In the genomic region with DNA sequence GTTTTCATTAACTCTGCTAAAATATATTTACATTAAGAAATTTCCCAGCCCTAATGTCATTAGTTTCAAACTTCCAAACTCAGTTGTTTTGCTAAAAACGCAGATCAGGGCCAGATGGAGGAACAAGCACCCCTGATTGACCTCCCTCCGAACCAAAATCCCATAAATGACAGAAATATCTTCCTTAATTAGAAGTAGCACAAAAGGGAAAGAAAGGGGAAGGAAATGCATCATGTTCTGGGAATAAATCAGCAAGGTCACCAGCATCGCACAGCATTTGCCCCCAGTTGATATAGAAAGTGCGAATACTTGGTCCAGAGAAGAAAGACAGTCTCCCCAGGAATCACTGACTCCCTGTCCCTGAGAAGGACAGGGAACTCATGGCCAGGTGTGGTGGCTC, we compare ENCODE assay signal across 16 cellular contexts.
"Had no signal": no experiment of that assay in that cellular context is flagged by ENCODE, and none has a peak within 500 bp of the region (broad histone marks: within the 10 kb centered on the region; RNA-seq: fewer than 3 reads in every experiment).

No MANE protein-coding gene starts in this region.

- H3K9me3 ChIP-seq: esophagus squamous epithelium, lower lobe of right lung, tibial nerve, uterus had no signal

- H3K36me3 Mint-ChIP-seq: activated naive CD4-positive, alpha-beta T cell treated with anti-CD3 and anti-CD28 coated beads, Interleukin-2, amount 50 U/mL, for 72 hours; WTC11 had no signal

- H3K4me3 ChIP-seq: esophagus squamous epithelium, lower lobe of right lung, tibial nerve, uterus had no signal

- H3K27ac ChIP-seq: esophagus squamous epithelium, lower lobe of right lung, tibial nerve, uterus had no signal

- H3K9me3 Mint-ChIP-seq: activated naive CD4-positive, alpha-beta T cell treated with anti-CD3 and anti-CD28 coated beads, Interleukin-2, amount 50 U/mL, for 72 hours; activated T-helper 1 cell treated with anti-CD3 and anti-CD28 coated beads, Interleukin-12 subunit alpha, Interleukin-12 subunit beta, Interleukin-2, Interleukin-4 antibody, amounts not matched to agents 30 ng/mL and 10 ng/mL and 1 ng/mL, durations not matched to agents 14 hours and 24 hours and 36 hours; effector memory CD8-positive, alpha-beta T cell had no signal

- DNase-seq: activated CD4-positive, alpha-beta T cell treated with anti-CD3 and anti-CD28 coated beads for 36 hours; activated CD4-positive, alpha-beta T cell treated with anti-CD3 and anti-CD28 coated beads, Interleukin-2, amount 50 U/mL, for 48 hours; activated gamma-delta T cell treated with Interleukin-2 at 50 U/mL for 16 hours; effector memory CD8-positive, alpha-beta T cell; esophagus squamous epithelium; kidney glomerular epithelial cell; lower lobe of right lung; nephron progenitor cell; stimulated activated CD4-positive, alpha-beta T cell treated with anti-CD3 and anti-CD28 coated beads, Interleukin-2, amount 100 ng/mL, for 24 hours; stimulated activated naive CD8-positive, alpha-beta T cell treated with anti-CD3 and anti-CD28 coated beads, Interleukin-15, Interleukin-2, amounts not matched to agents 100 U/mL and 50 U/mL, for 24 hours; substantia nigra; uterus had no signal

- H3K36me3 ChIP-seq: esophagus squamous epithelium, lower lobe of right lung, tibial nerve, uterus had no signal

- H3K4me3 Mint-ChIP-seq: activated CD4-positive, alpha-beta T cell treated with anti-CD3 and anti-CD28 coated beads for 36 hours; activated T-helper 1 cell treated with anti-CD3 and anti-CD28 coated beads, Interleukin-12 subunit alpha, Interleukin-12 subunit beta, Interleukin-2, Interleukin-4 antibody, amounts not matched to agents 30 ng/mL and 10 ng/mL and 1 ng/mL, durations not matched to agents 14 hours and 24 hours and 36 hours; effector memory CD8-positive, alpha-beta T cell; nephron progenitor cell; WTC11 had no signal

- H3K4me1 Mint-ChIP-seq: activated CD4-positive, alpha-beta T cell treated with anti-CD3 and anti-CD28 coated beads for 36 hours; nephron progenitor cell; WTC11 had no signal

- ATAC-seq: activated CD4-positive, alpha-beta T cell treated with anti-CD3 and anti-CD28 coated beads for 36 hours; activated naive CD4-positive, alpha-beta T cell treated with anti-CD3 and anti-CD28 coated beads, Interleukin-2, amount 50 U/mL, for 72 hours; effector memory CD8-positive, alpha-beta T cell; lower lobe of right lung; stimulated activated naive CD8-positive, alpha-beta T cell treated with anti-CD3 and anti-CD28 coated beads, Interleukin-15, Interleukin-2, amounts not matched to agents 100 U/mL and 50 U/mL, for 24 hours; WTC11 had no signal

- H3K4me1 ChIP-seq: lower lobe of right lung, tibial nerve, uterus had no signal

- H3K27ac Mint-ChIP-seq: activated CD4-positive, alpha-beta T cell treated with anti-CD3 and anti-CD28 coated beads for 36 hours; activated naive CD4-positive, alpha-beta T cell treated with anti-CD3 and anti-CD28 coated beads, Interleukin-2, amount 50 U/mL, for 72 hours; activated T-helper 1 cell treated with anti-CD3 and anti-CD28 coated beads, Interleukin-12 subunit alpha, Interleukin-12 subunit beta, Interleukin-2, Interleukin-4 antibody, amounts not matched to agents 30 ng/mL and 10 ng/mL and 1 ng/mL, durations not matched to agents 14 hours and 24 hours and 36 hours; effector memory CD8-positive, alpha-beta T cell; nephron progenitor cell; WTC11 had no signal

- H3K27me3 ChIP-seq: tibial nerve had no signal
